In the genomic region with DNA sequence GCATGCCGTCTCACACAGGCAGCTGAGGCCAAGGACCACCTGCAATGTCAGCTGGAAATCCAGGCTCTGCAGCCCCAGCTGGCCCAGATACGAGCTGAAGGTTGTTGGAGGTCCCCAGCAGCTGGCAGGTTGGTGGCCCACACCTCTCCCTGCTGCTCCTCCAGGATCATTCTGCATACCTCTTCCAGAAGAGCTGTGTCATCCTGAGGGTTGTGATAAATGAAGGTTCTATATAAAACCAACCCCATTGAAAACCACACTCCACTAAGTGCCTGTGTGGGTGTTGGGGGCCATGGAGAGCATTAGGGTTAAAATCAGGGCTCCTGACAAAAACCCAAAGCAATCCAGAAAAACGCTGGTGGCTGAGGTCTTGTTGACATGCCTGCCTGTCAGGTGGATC, we compare ENCODE assay signal across 21 cellular contexts. TPM values are rescaled to one million over a fixed set of nuclear protein-coding genes. Genes with fewer than 3 reads are reported as not detected.
"Had no signal": no experiment of that assay in that cellular context is flagged by ENCODE, and none has a peak within 500 bp of the region (broad histone marks: within the 10 kb centered on the region; RNA-seq: fewer than 3 reads in every experiment).

No MANE protein-coding gene starts in this region.

- H3K27ac ChIP-seq: SJSA1, SK-N-MC had no signal

- DNase-seq: KBM-7, NCI-H1092 treated with DMSO at 0.1 percent for 48 hours, NCI-H1436, NCI-H187, NCI-H2029, NCI-H2081 treated with DMSO at 0.1 percent for 48 hours, NCI-H2171, NCI-H226, NCI-H446, NCI-H510A, NCI-H524 treated with DMSO at 0.1 percent for 48 hours, NCI-H69, NCI-H774, Right ventricle myocardium superior, RPMI8226, SIG-M5 had no signal

- H3K9me3 ChIP-seq: SJSA1 had no signal

- H3K4me1 ChIP-seq: SJSA1 had no signal

- H3K36me3 ChIP-seq: SJSA1 had no signal

- H3K4me3 ChIP-seq: SJSA1, SK-N-MC had no signal

- H3K27me3 ChIP-seq: SJSA1 had no signal

RNA-seq across cellular contexts. Expression of a gene that starts 50.4 kb away (rescaled TPM):
- total RNA-seq: HT-29, LHCN-M2, MCF 10A, Right ventricle myocardium superior, SJSA1 had no signal
